In genomic region chr18:79791141-79791972, GRCh38 we compare ENCODE assay signal across 1 cellular context.
A peak's percentile ranks its signal among the peaks of the same experiment; 100 is the strongest.
TF ChIP-seq lines count a peak whose summit lies in the region.

No MANE protein-coding gene starts in this region.

TF ChIP-seq in HepG2, 621 proteins besides CTCF, POLR2A, EP300 and RAD21 (continued from another document and continues in another):
- TF ChIP-seq, protein P1, sequence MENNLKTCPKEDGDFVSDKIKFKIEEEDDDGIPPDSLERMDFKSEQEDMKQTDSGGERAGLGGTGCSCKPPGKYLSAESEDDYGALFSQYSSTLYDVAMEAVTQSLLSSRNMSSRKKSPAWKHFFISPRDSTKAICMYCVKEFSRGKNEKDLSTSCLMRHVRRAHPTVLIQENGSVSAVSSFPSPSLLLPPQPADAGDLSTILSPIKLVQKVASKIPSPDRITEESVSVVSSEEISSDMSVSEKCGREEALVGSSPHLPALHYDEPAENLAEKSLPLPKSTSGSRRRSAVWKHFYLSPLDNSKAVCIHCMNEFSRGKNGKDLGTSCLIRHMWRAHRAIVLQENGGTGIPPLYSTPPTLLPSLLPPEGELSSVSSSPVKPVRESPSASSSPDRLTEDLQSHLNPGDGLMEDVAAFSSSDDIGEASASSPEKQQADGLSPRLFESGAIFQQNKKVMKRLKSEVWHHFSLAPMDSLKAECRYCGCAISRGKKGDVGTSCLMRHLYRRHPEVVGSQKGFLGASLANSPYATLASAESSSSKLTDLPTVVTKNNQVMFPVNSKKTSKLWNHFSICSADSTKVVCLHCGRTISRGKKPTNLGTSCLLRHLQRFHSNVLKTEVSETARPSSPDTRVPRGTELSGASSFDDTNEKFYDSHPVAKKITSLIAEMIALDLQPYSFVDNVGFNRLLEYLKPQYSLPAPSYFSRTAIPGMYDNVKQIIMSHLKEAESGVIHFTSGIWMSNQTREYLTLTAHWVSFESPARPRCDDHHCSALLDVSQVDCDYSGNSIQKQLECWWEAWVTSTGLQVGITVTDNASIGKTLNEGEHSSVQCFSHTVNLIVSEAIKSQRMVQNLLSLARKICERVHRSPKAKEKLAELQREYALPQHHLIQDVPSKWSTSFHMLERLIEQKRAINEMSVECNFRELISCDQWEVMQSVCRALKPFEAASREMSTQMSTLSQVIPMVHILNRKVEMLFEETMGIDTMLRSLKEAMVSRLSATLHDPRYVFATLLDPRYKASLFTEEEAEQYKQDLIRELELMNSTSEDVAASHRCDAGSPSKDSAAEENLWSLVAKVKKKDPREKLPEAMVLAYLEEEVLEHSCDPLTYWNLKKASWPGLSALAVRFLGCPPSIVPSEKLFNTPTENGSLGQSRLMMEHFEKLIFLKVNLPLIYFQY (CRISPR knock-in tag; IDR thresholded peaks at IDR 0.05; ENCODE audit: borderline replicate concordance): no peak
- TF ChIP-seq GPN1 (CRISPR knock-in tag; IDR thresholded peaks at IDR 0.05; ENCODE audit: borderline replicate concordance) (no peak), AGO2 (optimal IDR thresholded peaks at IDR 0.05; ENCODE audit: low read depth, low read length) (no peak), BRD4 (CRISPR knock-in tag; IDR thresholded peaks at IDR 0.05) (no peak), FLYWCH1 (CRISPR knock-in tag; IDR thresholded peaks at IDR 0.05) (no peak), ZNF234 (CRISPR knock-in tag; conservative IDR thresholded peaks at IDR 0.05) (no peak), BCLAF1 (IDR thresholded peaks at IDR 0.05) (no peak), ZNF605 (CRISPR knock-in tag; IDR thresholded peaks at IDR 0.05) (0 out of 2 replicates have a peak, but pooled peaks have one; percentile 21), PRDM4 (CRISPR knock-in tag; IDR thresholded peaks at IDR 0.05; ENCODE audit: borderline replicate concordance) (no peak), NCOA1 (CRISPR knock-in tag; IDR thresholded peaks at IDR 0.05) (no peak), ZNF230 (CRISPR knock-in tag; IDR thresholded peaks at IDR 0.05) (no peak), CHCHD3 (CRISPR knock-in tag; IDR thresholded peaks at IDR 0.05) (no peak), KDM5A (IDR thresholded peaks at IDR 0.05; ENCODE audit: borderline replicate concordance, low read length) (no peak), ZNF501 (CRISPR knock-in tag; IDR thresholded peaks at IDR 0.05) (peak; percentile 37; the same call in 1 of the 2 replicates), MEF2D (CRISPR knock-in tag; IDR thresholded peaks at IDR 0.05) (no peak; the same call in 1 of the 2 replicates), DPF2 (CRISPR knock-in tag; IDR thresholded peaks at IDR 0.05; ENCODE audit: borderline replicate concordance, low read depth) (no peak), NBN (conservative IDR thresholded peaks at IDR 0.05) (no peak), PHB2 (IDR thresholded peaks at IDR 0.05; ENCODE audit: partially characterized antibody) (no peak), ZNF784 (CRISPR knock-in tag; IDR thresholded peaks at IDR 0.05; ENCODE audit: borderline replicate concordance) (no peak), MTF1 (CRISPR knock-in tag; IDR thresholded peaks at IDR 0.05) (no peak), ZNF317 (CRISPR knock-in tag; IDR thresholded peaks at IDR 0.05) (0 out of 2 replicates have a peak, but pooled peaks have one; percentile 45), ZFYVE20 (CRISPR knock-in tag; IDR thresholded peaks at IDR 0.05; ENCODE audit: borderline replicate concordance, low read depth) (no peak), ZNF768 (CRISPR knock-in tag; IDR thresholded peaks at IDR 0.05) (no peak), ZNF558 (CRISPR knock-in tag; IDR thresholded peaks at IDR 0.05; ENCODE audit: borderline replicate concordance) (no peak), ZNF713 (CRISPR knock-in tag; IDR thresholded peaks at IDR 0.05) (no peak), HOXA3 (CRISPR knock-in tag; IDR thresholded peaks at IDR 0.05) (peak; percentile 61; the same call in 1 of the 2 replicates), ZNF777 (CRISPR knock-in tag; IDR thresholded peaks at IDR 0.05) (no peak), ZNF205 (CRISPR knock-in tag; IDR thresholded peaks at IDR 0.05) (no peak), HDAC1 (CRISPR knock-in tag; IDR thresholded peaks at IDR 0.05) (peak; percentile 47; the same call in 1 of the 2 replicates), FOXP1 (IDR thresholded peaks at IDR 0.05) (no peak), FOXP1 (CRISPR knock-in tag; IDR thresholded peaks at IDR 0.05) (peak; percentile 48; the same call in 1 of the 2 replicates), ZNF232 (CRISPR knock-in tag; IDR thresholded peaks at IDR 0.05; ENCODE audit: borderline replicate concordance) (no peak), ZNF709 (CRISPR knock-in tag; IDR thresholded peaks at IDR 0.05) (no peak), STAG1 (CRISPR knock-in tag; IDR thresholded peaks at IDR 0.05) (no peak), EED (CRISPR knock-in tag; IDR thresholded peaks at IDR 0.05) (no peak), SRSF9 (IDR thresholded peaks at IDR 0.05; ENCODE audit: borderline replicate concordance, insufficient read depth, low read depth, low read length, poor library complexity, severe bottlenecking) (no peak), BCL6 (CRISPR knock-in tag; IDR thresholded peaks at IDR 0.05) (peak; percentile 83), MYC (CRISPR knock-in tag; IDR thresholded peaks at IDR 0.05; ENCODE audit: borderline replicate concordance) (no peak), TBX2 (CRISPR knock-in tag; IDR thresholded peaks at IDR 0.05; ENCODE audit: borderline replicate concordance) (peak; percentile 87), ZFP36L1 (CRISPR knock-in tag; IDR thresholded peaks at IDR 0.05) (no peak)
- TF ChIP-seq, protein P2, sequence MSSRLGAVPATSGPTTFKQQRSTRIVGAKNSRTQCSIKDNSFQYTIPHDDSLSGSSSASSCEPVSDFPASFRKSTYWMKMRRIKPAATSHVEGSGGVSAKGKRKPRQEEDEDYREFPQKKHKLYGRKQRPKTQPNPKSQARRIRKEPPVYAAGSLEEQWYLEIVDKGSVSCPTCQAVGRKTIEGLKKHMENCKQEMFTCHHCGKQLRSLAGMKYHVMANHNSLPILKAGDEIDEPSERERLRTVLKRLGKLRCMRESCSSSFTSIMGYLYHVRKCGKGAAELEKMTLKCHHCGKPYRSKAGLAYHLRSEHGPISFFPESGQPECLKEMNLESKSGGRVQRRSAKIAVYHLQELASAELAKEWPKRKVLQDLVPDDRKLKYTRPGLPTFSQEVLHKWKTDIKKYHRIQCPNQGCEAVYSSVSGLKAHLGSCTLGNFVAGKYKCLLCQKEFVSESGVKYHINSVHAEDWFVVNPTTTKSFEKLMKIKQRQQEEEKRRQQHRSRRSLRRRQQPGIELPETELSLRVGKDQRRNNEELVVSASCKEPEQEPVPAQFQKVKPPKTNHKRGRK (CRISPR knock-in tag; IDR thresholded peaks at IDR 0.05): no peak
- TF ChIP-seq, protein P3, sequence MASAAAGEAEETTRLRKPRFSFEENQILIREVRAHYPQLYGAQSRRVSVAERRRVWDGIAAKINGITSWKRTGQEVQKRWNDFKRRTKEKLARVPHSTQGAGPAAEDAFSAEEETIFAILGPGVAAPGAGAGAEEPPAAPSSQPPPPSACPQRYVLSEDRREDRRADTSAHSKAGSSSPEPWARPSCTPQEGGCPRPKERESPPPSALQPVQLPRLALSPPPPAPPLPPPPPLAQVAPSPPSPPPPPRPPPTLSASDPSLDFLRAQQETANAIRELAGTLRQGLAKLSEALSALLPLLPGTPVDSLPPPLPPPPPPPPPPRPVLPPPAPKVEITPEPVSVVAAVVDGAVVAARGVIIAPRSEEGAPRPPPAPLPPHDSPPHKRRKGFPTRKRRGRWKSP (CRISPR knock-in tag; IDR thresholded peaks at IDR 0.05): peak; percentile 83
- TF ChIP-seq, protein P4, sequence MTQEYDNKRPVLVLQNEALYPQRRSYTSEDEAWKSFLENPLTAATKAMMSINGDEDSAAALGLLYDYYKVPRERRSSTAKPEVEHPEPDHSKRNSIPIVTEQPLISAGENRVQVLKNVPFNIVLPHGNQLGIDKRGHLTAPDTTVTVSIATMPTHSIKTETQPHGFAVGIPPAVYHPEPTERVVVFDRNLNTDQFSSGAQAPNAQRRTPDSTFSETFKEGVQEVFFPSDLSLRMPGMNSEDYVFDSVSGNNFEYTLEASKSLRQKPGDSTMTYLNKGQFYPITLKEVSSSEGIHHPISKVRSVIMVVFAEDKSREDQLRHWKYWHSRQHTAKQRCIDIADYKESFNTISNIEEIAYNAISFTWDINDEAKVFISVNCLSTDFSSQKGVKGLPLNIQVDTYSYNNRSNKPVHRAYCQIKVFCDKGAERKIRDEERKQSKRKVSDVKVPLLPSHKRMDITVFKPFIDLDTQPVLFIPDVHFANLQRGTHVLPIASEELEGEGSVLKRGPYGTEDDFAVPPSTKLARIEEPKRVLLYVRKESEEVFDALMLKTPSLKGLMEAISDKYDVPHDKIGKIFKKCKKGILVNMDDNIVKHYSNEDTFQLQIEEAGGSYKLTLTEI (CRISPR knock-in tag; conservative IDR thresholded peaks at IDR 0.05): no peak
- TF ChIP-seq, protein P5, sequence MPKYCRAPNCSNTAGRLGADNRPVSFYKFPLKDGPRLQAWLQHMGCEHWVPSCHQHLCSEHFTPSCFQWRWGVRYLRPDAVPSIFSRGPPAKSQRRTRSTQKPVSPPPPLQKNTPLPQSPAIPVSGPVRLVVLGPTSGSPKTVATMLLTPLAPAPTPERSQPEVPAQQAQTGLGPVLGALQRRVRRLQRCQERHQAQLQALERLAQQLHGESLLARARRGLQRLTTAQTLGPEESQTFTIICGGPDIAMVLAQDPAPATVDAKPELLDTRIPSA (CRISPR knock-in tag; IDR thresholded peaks at IDR 0.05; ENCODE audit: borderline replicate concordance): no peak
- TF ChIP-seq, protein P6, sequence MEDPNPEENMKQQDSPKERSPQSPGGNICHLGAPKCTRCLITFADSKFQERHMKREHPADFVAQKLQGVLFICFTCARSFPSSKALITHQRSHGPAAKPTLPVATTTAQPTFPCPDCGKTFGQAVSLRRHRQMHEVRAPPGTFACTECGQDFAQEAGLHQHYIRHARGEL (CRISPR knock-in tag; IDR thresholded peaks at IDR 0.05): no peak
- TF ChIP-seq, protein P7, sequence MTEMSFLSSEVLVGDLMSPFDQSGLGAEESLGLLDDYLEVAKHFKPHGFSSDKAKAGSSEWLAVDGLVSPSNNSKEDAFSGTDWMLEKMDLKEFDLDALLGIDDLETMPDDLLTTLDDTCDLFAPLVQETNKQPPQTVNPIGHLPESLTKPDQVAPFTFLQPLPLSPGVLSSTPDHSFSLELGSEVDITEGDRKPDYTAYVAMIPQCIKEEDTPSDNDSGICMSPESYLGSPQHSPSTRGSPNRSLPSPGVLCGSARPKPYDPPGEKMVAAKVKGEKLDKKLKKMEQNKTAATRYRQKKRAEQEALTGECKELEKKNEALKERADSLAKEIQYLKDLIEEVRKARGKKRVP (CRISPR knock-in tag; IDR thresholded peaks at IDR 0.05): peak in 1 of 2 experiments; percentile 86; a peak in 2 of 4 replicates
- TF ChIP-seq, protein P8, sequence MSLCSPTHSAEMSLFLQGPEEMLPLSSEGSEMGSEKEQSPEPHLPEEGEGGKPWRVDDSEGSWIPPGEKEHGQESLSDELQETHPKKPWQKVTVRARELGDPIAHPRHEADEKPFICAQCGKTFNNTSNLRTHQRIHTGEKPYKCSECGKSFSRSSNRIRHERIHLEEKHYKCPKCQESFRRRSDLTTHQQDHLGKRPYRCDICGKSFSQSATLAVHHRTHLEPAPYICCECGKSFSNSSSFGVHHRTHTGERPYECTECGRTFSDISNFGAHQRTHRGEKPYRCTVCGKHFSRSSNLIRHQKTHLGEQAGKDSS (CRISPR knock-in tag; IDR thresholded peaks at IDR 0.05; ENCODE audit: borderline replicate concordance, low read depth): no peak
- TF ChIP-seq, protein P9, sequence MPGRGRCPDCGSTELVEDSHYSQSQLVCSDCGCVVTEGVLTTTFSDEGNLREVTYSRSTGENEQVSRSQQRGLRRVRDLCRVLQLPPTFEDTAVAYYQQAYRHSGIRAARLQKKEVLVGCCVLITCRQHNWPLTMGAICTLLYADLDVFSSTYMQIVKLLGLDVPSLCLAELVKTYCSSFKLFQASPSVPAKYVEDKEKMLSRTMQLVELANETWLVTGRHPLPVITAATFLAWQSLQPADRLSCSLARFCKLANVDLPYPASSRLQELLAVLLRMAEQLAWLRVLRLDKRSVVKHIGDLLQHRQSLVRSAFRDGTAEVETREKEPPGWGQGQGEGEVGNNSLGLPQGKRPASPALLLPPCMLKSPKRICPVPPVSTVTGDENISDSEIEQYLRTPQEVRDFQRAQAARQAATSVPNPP (CRISPR knock-in tag; IDR thresholded peaks at IDR 0.05): no peak
